Comparison of ENCODE assay signal across 8 cellular contexts in genomic region chr11:47394322-47395224, GRCh38. TPM values are rescaled to one million over a fixed set of nuclear protein-coding genes. Genes with fewer than 3 reads are reported as not detected.
DNase-seq lines count a peak whose midpoint lies in the region; ATAC-seq and TF ChIP-seq lines count a peak whose summit lies in the region.

No MANE protein-coding gene starts in this region.

- TF ChIP-seq POLR2A in GM18951 (IDR thresholded peaks at IDR 0.05; ENCODE audit: extremely low read depth, insufficient read depth, insufficient read length): peak; percentile 73

- no peaks in the 10 kb centered on the region for H3K4me1 ChIP-seq in BE2C

- H3K9me3 ChIP-seq in BE2C: no peaks in the 10 kb centered on the region

- no peak for TF ChIP-seq CTCF in BE2C (IDR thresholded peaks at IDR 0.05; ENCODE audit: low read depth, low read length)

- no peaks in the 10 kb centered on the region for H3K27me3 ChIP-seq in BE2C

- H3K9me3 Mint-ChIP-seq in activated T-cell treated with anti-CD3 and anti-CD28 coated beads, Interleukin-2, amount 50 U/mL, for 24 hours: no peaks in the 10 kb centered on the region

- H3K4me3 ChIP-seq in BE2C (ENCODE audit: low read depth, low read length): no peak overlapping the region

- peak; percentile 79 for DNase-seq in Kasumi-1 (lab: John Stamatoyannopoulos, UW)
- peak; percentile 80 for DNase-seq in activated T-cell treated with anti-CD3 and anti-CD28 coated beads, Interleukin-2, amount 50 U/mL, for 24 hours
- peak; percentile 84 for DNase-seq in Right ventricle myocardium superior
- DNase-seq in stimulated activated CD4-positive, alpha-beta T cell treated with anti-CD3 and anti-CD28 coated beads, Interleukin-1b, Interleukin-23, amount 100 ng/mL, for 4 hours (ENCODE audit: low read depth in 2 of 2): peak; percentile 32 to 51
- no peak for DNase-seq in BE2C

- no peaks in the 10 kb centered on the region for H3K36me3 Mint-ChIP-seq in activated T-cell treated with anti-CD3 and anti-CD28 coated beads, Interleukin-2, amount 50 U/mL, for 24 hours (ENCODE audit: low read depth)

- H3K4me1 Mint-ChIP-seq in activated T-cell treated with anti-CD3 and anti-CD28 coated beads, Interleukin-2, amount 50 U/mL, for 24 hours (ENCODE audit: low read depth): peaks cover 40% of the 10 kb centered on the region

- H3K27ac Mint-ChIP-seq in activated T-cell treated with anti-CD3 and anti-CD28 coated beads, Interleukin-2, amount 50 U/mL, for 24 hours: peak overlapping the region; percentile 93

- H3K27me3 Mint-ChIP-seq in activated T-cell treated with anti-CD3 and anti-CD28 coated beads, Interleukin-2, amount 50 U/mL, for 24 hours: no peaks in the 10 kb centered on the region

- H3K36me3 ChIP-seq in BE2C: no peaks in the 10 kb centered on the region

- ATAC-seq in Right ventricle myocardium superior (ENCODE audit: poor library complexity): peak; percentile 47
- no peak for ATAC-seq in SK-N-SH treated with all-trans-retinoic acid at 6 μM for 48 hours
- no peak for ATAC-seq in HG03460 (IDR thresholded peaks at IDR 0.05; ENCODE audit: unreplicated experiment)

- intact Hi-C loops in Right ventricle myocardium superior (cut with DNase I): no loop called here

- peak overlapping the region; percentile 44 for H3K4me3 Mint-ChIP-seq in activated T-cell treated with anti-CD3 and anti-CD28 coated beads, Interleukin-2, amount 50 U/mL, for 24 hours

- in situ Hi-C loops in GM18951 (cut with MboI; ENCODE audit: low sequenced_read_pairs, unreplicated experiment): no loop called here

TF ChIP-seq in SK-N-SH treated with all-trans-retinoic acid at 6 μM for 48 hours, 23 proteins besides CTCF, POLR2A, EP300 and RAD21:
- no peak for TF ChIP-seq RARB (CRISPR knock-in tag; IDR thresholded peaks at IDR 0.05)
- TF ChIP-seq CSRNP3 (CRISPR knock-in tag; IDR thresholded peaks at IDR 0.05): no peak
- TF ChIP-seq SNAI2 (CRISPR knock-in tag; IDR thresholded peaks at IDR 0.05): no peak
- TF ChIP-seq BACH2 (CRISPR knock-in tag; IDR thresholded peaks at IDR 0.05; ENCODE audit: borderline replicate concordance): no peak
- no peak for TF ChIP-seq ZC3H10 (CRISPR knock-in tag; IDR thresholded peaks at IDR 0.05)
- no peak for TF ChIP-seq PPARA (CRISPR knock-in tag; IDR thresholded peaks at IDR 0.05; ENCODE audit: borderline replicate concordance)
- TF ChIP-seq ARNTL (CRISPR knock-in tag; IDR thresholded peaks at IDR 0.05; ENCODE audit: borderline replicate concordance, low read depth): no peak
- no peak for TF ChIP-seq GLIS3 (CRISPR knock-in tag; IDR thresholded peaks at IDR 0.05)
- TF ChIP-seq TSHZ2 (CRISPR knock-in tag; IDR thresholded peaks at IDR 0.05): no peak
- no peak for TF ChIP-seq PATZ1 (CRISPR knock-in tag; IDR thresholded peaks at IDR 0.05; ENCODE audit: borderline replicate concordance)
- no peak for TF ChIP-seq OSR1 (CRISPR knock-in tag; IDR thresholded peaks at IDR 0.05)
- TF ChIP-seq TOX (CRISPR knock-in tag; IDR thresholded peaks at IDR 0.05; ENCODE audit: borderline replicate concordance): no peak
- TF ChIP-seq ZNF565 (CRISPR knock-in tag; conservative IDR thresholded peaks at IDR 0.05; ENCODE audit: low read depth): no peak
- TF ChIP-seq, protein P1, sequence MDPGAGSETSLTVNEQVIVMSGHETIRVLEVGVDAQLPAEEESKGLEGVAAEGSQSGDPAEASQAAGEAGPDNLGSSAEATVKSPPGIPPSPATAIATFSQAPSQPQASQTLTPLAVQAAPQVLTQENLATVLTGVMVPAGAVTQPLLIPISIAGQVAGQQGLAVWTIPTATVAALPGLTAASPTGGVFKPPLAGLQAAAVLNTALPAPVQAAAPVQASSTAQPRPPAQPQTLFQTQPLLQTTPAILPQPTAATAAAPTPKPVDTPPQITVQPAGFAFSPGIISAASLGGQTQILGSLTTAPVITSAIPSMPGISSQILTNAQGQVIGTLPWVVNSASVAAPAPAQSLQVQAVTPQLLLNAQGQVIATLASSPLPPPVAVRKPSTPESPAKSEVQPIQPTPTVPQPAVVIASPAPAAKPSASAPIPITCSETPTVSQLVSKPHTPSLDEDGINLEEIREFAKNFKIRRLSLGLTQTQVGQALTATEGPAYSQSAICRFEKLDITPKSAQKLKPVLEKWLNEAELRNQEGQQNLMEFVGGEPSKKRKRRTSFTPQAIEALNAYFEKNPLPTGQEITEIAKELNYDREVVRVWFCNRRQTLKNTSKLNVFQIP (CRISPR knock-in tag; IDR thresholded peaks at IDR 0.05; ENCODE audit: borderline replicate concordance, low read depth): no peak
- TF ChIP-seq ZFP3 (CRISPR knock-in tag; IDR thresholded peaks at IDR 0.05): no peak
- no peak for TF ChIP-seq ZFP30 (CRISPR knock-in tag; IDR thresholded peaks at IDR 0.05)
- no peak for TF ChIP-seq CSDC2 (CRISPR knock-in tag; IDR thresholded peaks at IDR 0.05)
- no peak for TF ChIP-seq TCF4 (CRISPR knock-in tag; IDR thresholded peaks at IDR 0.05; ENCODE audit: borderline replicate concordance)
TF ChIP-seq in SK-N-SH treated with all-trans-retinoic acid at 6 μM for 48 hours: peak in this region for 0.

RNA-seq across cellular contexts. Expression of gene SLC39A13, which starts 13.8 kb away (rescaled TPM):
- 34.5 TPM for total RNA-seq in Right ventricle myocardium superior
- 41.0 TPM for polyA plus RNA-seq in BE2C (2012; ENCODE audit: insufficient read depth, insufficient read length, low read depth)

RNA-seq across cellular contexts. Expression of gene SPI1, which starts 16.2 kb away (rescaled TPM):
- total RNA-seq in Right ventricle myocardium superior: 11.1 TPM
- 0.63 TPM for polyA plus RNA-seq in BE2C (2012; ENCODE audit: insufficient read depth, insufficient read length, low read depth)

RNA-seq across cellular contexts. Expression of gene PSMC3, which starts 31.7 kb away (rescaled TPM):
- 166 TPM for total RNA-seq in Right ventricle myocardium superior
- 230 TPM for polyA plus RNA-seq in BE2C (2012; ENCODE audit: insufficient read depth, insufficient read length, low read depth)

RNA-seq across cellular contexts. Expression of gene MYBPC3, which starts 42.1 kb away (rescaled TPM):
- total RNA-seq in Right ventricle myocardium superior: 2,568 TPM
- 0.20 TPM for polyA plus RNA-seq in BE2C (2012; ENCODE audit: insufficient read depth, insufficient read length, low read depth)

RNA-seq across cellular contexts. Expression of gene RAPSN, which starts 54.4 kb away (rescaled TPM):
- 6.7 TPM for total RNA-seq in Right ventricle myocardium superior
- not detected for polyA plus RNA-seq in BE2C (2012; ENCODE audit: insufficient read depth, insufficient read length, low read depth)
